In genomic region chr2:209721497-209721896, GRCh38 we compare ENCODE assay signal across 33 cellular contexts. TPM values are rescaled to one million over a fixed set of nuclear protein-coding genes. Genes with fewer than 3 reads are reported as not detected.
DNase-seq lines count a peak whose midpoint lies in the region; ATAC-seq and TF ChIP-seq lines count a peak whose summit lies in the region.
"Had no signal": no experiment of that assay in that cellular context is flagged by ENCODE, and none has a peak within 500 bp of the region (broad histone marks: within the 10 kb centered on the region; RNA-seq: fewer than 3 reads in every experiment).

No MANE protein-coding gene starts in this region.

- intact Hi-C loops in PC-3 (cut with micrococcal nuclease): no loop called here

- no peaks in the 10 kb centered on the region for H4K20me1 ChIP-seq in PC-3 (ENCODE audit: low read length)

- H3K79me2 ChIP-seq in PC-3 (ENCODE audit: low read length): no peaks in the 10 kb centered on the region

- TF ChIP-seq CTCF in PC-3 (conservative IDR thresholded peaks at IDR 0.05; ENCODE audit: low read depth, low read length) (no peak), foreskin keratinocyte (conservative IDR thresholded peaks at IDR 0.05) (no peak)

- H3K9me2 ChIP-seq in PC-3 (replicated peaks; ENCODE audit: low read length): no peaks in the 10 kb centered on the region

- H3K9me3 ChIP-seq in PC-3 (ENCODE audit: low read length): no peaks in the 10 kb centered on the region
- H3K9me3 ChIP-seq: Caco-2, colonic mucosa, lower lobe of right lung, mucosa of descending colon had no signal

- CTCF ChIA-PET in PC-3 (lab: Charles Lee): no interaction called here

- no peaks in the 10 kb centered on the region for H3K36me3 ChIP-seq in PC-3 (ENCODE audit: low read depth, low read length)
- H3K36me3 ChIP-seq: colonic mucosa, lower lobe of right lung had no signal

- POLR2A ChIA-PET in PC-3 (lab: Charles Lee; ENCODE audit: unreplicated experiment): interaction anchor here (0.5 kb wide), 1 partner anchor 195 kb away, joined by 3 read pairs; no protein-coding TSS in a partner anchor

- H2AFZ ChIP-seq in PC-3 (ENCODE audit: low read length): no peak overlapping the region

- H3F3A ChIP-seq in PC-3 (ENCODE audit: low read length, unreplicated experiment): no peaks in the 10 kb centered on the region

- H3K27me3 ChIP-seq in PC-3 (ENCODE audit: low read length) (no peaks in the 10 kb centered on the region), foreskin keratinocyte (no peaks in the 10 kb centered on the region)
- H3K27me3 ChIP-seq: colonic mucosa had no signal

- H3K4me2 ChIP-seq in PC-3 (ENCODE audit: low read length): no peak overlapping the region

- BruUV-seq in PC-3 (replicated peaks; lab: Mats Ljungman, UMichigan): no TSS peak

- DNase-seq in Ammon's horn (ENCODE audit: low spot score) (peak; percentile 18), PC-3 (peak; percentile 8), caudate nucleus (lab: John Stamatoyannopoulos, UW) (peak in 2 of 61 donors; percentile 23 to 36), foreskin keratinocyte (peak in 1 of 2 donors; percentile 33), NCI-H187 (lab: John Stamatoyannopoulos, UW) (no peak), NCI-H2171 (lab: John Stamatoyannopoulos, UW) (no peak), NCI-H1105 treated with DMSO at 0.1 percent for 48 hours (lab: John Stamatoyannopoulos, UW) (no peak)
- DNase-seq: ACHN; activated CD4-positive, alpha-beta T cell treated with anti-CD3 and anti-CD28 coated beads for 4 hours; activated gamma-delta T cell treated with Interleukin-2 at 50 U/mL for 16 hours; activated T-cell treated with anti-CD3 and anti-CD28 coated beads, Interleukin-2, amount 50 U/mL, for 4 hours; C1 segment of cervical spinal cord; Caco-2; colonic mucosa; DMS79; effector CD8-positive, alpha-beta T cell; erythroblast; KBM-7; kidney glomerular epithelial cell; lower lobe of right lung; mucosa of descending colon; NCI-H1436 treated with DMSO at 0.1 percent for 48 hours; NCI-H2107; retina; stimulated activated CD4-positive, alpha-beta T cell treated with anti-CD3 and anti-CD28 coated beads, Interleukin-12 subunit alpha, Interleukin-12 subunit beta, amount 100 ng/mL, for 4 hours; stimulated activated CD4-positive, alpha-beta T cell treated with anti-CD3 and anti-CD28 coated beads, Interleukin-4, amount 100 ng/mL, for 1 hour had no signal

- H3K27ac ChIP-seq in PC-3 (ENCODE audit: low read length) (no peak overlapping the region), caudate nucleus (ENCODE audit: low read depth, low read length) (peak overlapping the region; percentile 33), foreskin keratinocyte (peak overlapping the region; percentile 42)
- H3K27ac ChIP-seq: colonic mucosa, lower lobe of right lung, VCaP had no signal

- H3K4me1 ChIP-seq in PC-3 (ENCODE audit: insufficient read depth, low read length) (no peaks in the 10 kb centered on the region), foreskin keratinocyte (peaks cover 25% of the 10 kb centered on the region)
- H3K4me1 ChIP-seq: Caco-2, colonic mucosa, lower lobe of right lung had no signal

- H3K4me3 ChIP-seq in PC-3 (ENCODE audit: low read length): no peak overlapping the region
- H3K4me3 ChIP-seq: colonic mucosa, lower lobe of right lung, mucosa of descending colon had no signal

- no peak overlapping the region for H3K9ac ChIP-seq in PC-3 (ENCODE audit: low read length)

- no peak for ATAC-seq in PC-3
- no peak for ATAC-seq in foreskin keratinocyte
- no peak for ATAC-seq in GM21367 (IDR thresholded peaks at IDR 0.05; ENCODE audit: unreplicated experiment)
- ATAC-seq: activated T-cell treated with anti-CD3 and anti-CD28 coated beads, Interleukin-2, amount 50 U/mL, for 4 hours; lower lobe of right lung; mucosa of descending colon; Right ventricle myocardium inferior had no signal

RNA-seq across cellular contexts. Expression of gene UNC80, which starts 50.1 kb away (rescaled TPM):
- total RNA-seq in PC-3 (2014; rRNA removed) (not detected in 2 replicates), foreskin keratinocyte (under 0.01 and 0.07 TPM in 2 replicates)
- 0.01 TPM in 1 of 2 replicates, not detected in the other for polyA plus RNA-seq in foreskin keratinocyte
- total RNA-seq: Caco-2; lower lobe of right lung; NCI-H460; OCI-LY7; osteoblast; Right ventricle myocardium inferior; T-helper 2 cell treated with Interferon-gamma antibody and Interleukin-4, amounts not matched to agents 100 ng/mL and 5 ng/mL, for 36 hours had no signal

Comparison
In these comparisons a context has a peak if more than half of its experiments do, and no peak if none do; other contexts are left out.
1. DNase-seq: peak in Ammon's horn (single experiment) and PC-3 (single experiment); none in NCI-H187 (0 of 2), NCI-H2171 (single experiment) and NCI-H1105 treated with DMSO at 0.1 percent for 48 hours (single experiment).